In genomic region chr7:116805100-116805544, GRCh38 we compare ENCODE assay signal across 10 cellular contexts. TPM values are rescaled to one million over a fixed set of nuclear protein-coding genes. Genes with fewer than 3 reads are reported as not detected.
DNase-seq lines count a peak whose midpoint lies in the region; ATAC-seq and TF ChIP-seq lines count a peak whose summit lies in the region.
"Had no signal": no experiment of that assay in that cellular context is flagged by ENCODE, and none has a peak within 500 bp of the region (broad histone marks: within the 10 kb centered on the region; RNA-seq: fewer than 3 reads in every experiment).

No MANE protein-coding gene starts in this region.

- H3K4me2 ChIP-seq in GM23338, result no peak overlapping the region

- H3K36me3 ChIP-seq in GM23338 (ENCODE audit: insufficient read depth) (no peaks in the 10 kb centered on the region), gastrocnemius medialis (no peaks in the 10 kb centered on the region)
- H3K36me3 ChIP-seq in effector memory CD4-positive, alpha-beta T cell (ENCODE audit: control insufficient read depth, insufficient read depth, low read length), result no peaks in the 10 kb centered on the region

- H3K27ac Mint-ChIP-seq in GM23338, result no peak overlapping the region
- H3K27ac Mint-ChIP-seq in activated T-helper 17 cell treated with anti-CD3 and anti-CD28 coated beads, Interleukin-2, amount 50 U/mL, for 72 hours, result no peak overlapping the region

- DNase-seq in GM23338 (ENCODE audit: low spot score) (no peak), NCI-H82 treated with DMSO at 0.1 percent for 48 hours (lab: John Stamatoyannopoulos, UW; ENCODE audit: unreplicated experiment) (peak; percentile 54), fibroblast of villous mesenchyme (ENCODE audit: low read depth) (peak; percentile 82), gastrocnemius medialis (peak; percentile 84 to 85), coronary artery (ENCODE audit: low spot score) (no peak), NCI-H345 treated with DMSO at 0.1 percent for 48 hours (lab: John Stamatoyannopoulos, UW; ENCODE audit: unreplicated experiment) (no peak)
- no peak for DNase-seq in effector memory CD4-positive, alpha-beta T cell
- DNase-seq: effector CD4-positive, alpha-beta T cell; NCI-H774 had no signal

- peaks cover 29% of the 10 kb centered on the region for H3K4me1 Mint-ChIP-seq in GM23338
- H3K4me1 Mint-ChIP-seq in activated T-helper 17 cell treated with anti-CD3 and anti-CD28 coated beads, Interleukin-2, amount 50 U/mL, for 72 hours, result peaks cover 14% of the 10 kb centered on the region

- intact Hi-C loops in gastrocnemius medialis (cut with DNase I; ENCODE audit: low total_unique reads), result loop anchor here (1.0 to 5.0 kb wide), 5 partner anchors 73 to 633 kb away; partner anchors contain the start of gene CAV1

- no peaks in the 10 kb centered on the region for H3K9me3 ChIP-seq in gastrocnemius medialis
- no peaks in the 10 kb centered on the region for H3K9me3 ChIP-seq in effector memory CD4-positive, alpha-beta T cell (ENCODE audit: control insufficient read depth, low read length)

- in situ Hi-C loops in gastrocnemius medialis (cut with MboI; ENCODE audit: low sequenced_read_pairs in 4 of 4), result loop anchor here in 3 of 4 donors (5.0 to 25.0 kb wide), 4 partner anchors 133 to 643 kb away; partner anchors contain the start of gene MET (in 1 of the 3)

- H3K9me3 Mint-ChIP-seq in GM23338, result no peaks in the 10 kb centered on the region
- no peaks in the 10 kb centered on the region for H3K9me3 Mint-ChIP-seq in activated T-helper 17 cell treated with anti-CD3 and anti-CD28 coated beads, Interleukin-2, amount 50 U/mL, for 72 hours

- no peaks in the 10 kb centered on the region for H3F3A ChIP-seq in GM23338 (replicated peaks; ENCODE audit: low read depth)

- no peaks in the 10 kb centered on the region for H3K79me2 ChIP-seq in GM23338 (replicated peaks; ENCODE audit: insufficient read depth)

- H3K4me1 ChIP-seq in GM23338 (ENCODE audit: insufficient read depth) (peaks cover 9% of the 10 kb centered on the region; the same call in 1 of the 2 replicates), gastrocnemius medialis (peaks cover 45 to 52% of the 10 kb centered on the region in 2 donors)
- H3K4me1 ChIP-seq in effector memory CD4-positive, alpha-beta T cell (ENCODE audit: control insufficient read depth, insufficient read depth, low read length, poor library complexity, severe bottlenecking), result no peaks in the 10 kb centered on the region

- no peaks in the 10 kb centered on the region for H3K9me2 ChIP-seq in GM23338 (ENCODE audit: insufficient read depth)

- H2AFZ ChIP-seq in GM23338, result peak overlapping the region; percentile 30; the same call in 1 of the 2 replicates

- H3K4me3 Mint-ChIP-seq in GM23338, result no peak overlapping the region
- no peak overlapping the region for H3K4me3 Mint-ChIP-seq in activated T-helper 17 cell treated with anti-CD3 and anti-CD28 coated beads, Interleukin-2, amount 50 U/mL, for 72 hours

- H3K4me3 ChIP-seq in GM23338 (no peak overlapping the region), fibroblast of villous mesenchyme (ENCODE audit: low read depth, low read length) (no peak overlapping the region), gastrocnemius medialis (peak overlapping the region in 1 of 4 donors; percentile 11), coronary artery (no peak overlapping the region)
- no peak overlapping the region for H3K4me3 ChIP-seq in effector memory CD4-positive, alpha-beta T cell (ENCODE audit: insufficient read depth, low read depth, low read length, poor library complexity, severe bottlenecking)

- H4K20me1 ChIP-seq in GM23338 (replicated peaks; ENCODE audit: insufficient read depth), result no peaks in the 10 kb centered on the region

- TF ChIP-seq POLR2A in gastrocnemius medialis (IDR thresholded peaks at IDR 0.05), result peak; percentile 15 to 59

- TF ChIP-seq CTCF in GM23338 (conservative IDR thresholded peaks at IDR 0.05; ENCODE audit: low read depth in 2 of 2), result no peak
- TF ChIP-seq CTCF in fibroblast of villous mesenchyme (IDR thresholded peaks at IDR 0.05; ENCODE audit: insufficient read depth, low read depth, low read length), result no peak
- no peak for TF ChIP-seq CTCF in gastrocnemius medialis (IDR thresholded peaks at IDR 0.05 in 4 of 5, conservative IDR thresholded peaks at IDR 0.05 in 1 of 5)
- no peak for TF ChIP-seq CTCF in coronary artery (IDR thresholded peaks at IDR 0.05)

- ATAC-seq in GM23338 (no peak), gastrocnemius medialis (peak; percentile 81 to 90)
- ATAC-seq in activated T-helper 17 cell treated with anti-CD3 and anti-CD28 coated beads, Interleukin-2, amount 50 U/mL, for 72 hours (replicated peaks), result no peak

- no peaks in the 10 kb centered on the region for H3K27me3 Mint-ChIP-seq in GM23338 (ENCODE audit: insufficient read depth, low read depth, poor library complexity)
- H3K27me3 Mint-ChIP-seq in activated T-helper 17 cell treated with anti-CD3 and anti-CD28 coated beads, Interleukin-2, amount 50 U/mL, for 72 hours, result peaks cover 28% of the 10 kb centered on the region

- H3K27me3 ChIP-seq in GM23338 (ENCODE audit: insufficient read depth), result no peaks in the 10 kb centered on the region
- no peaks in the 10 kb centered on the region for H3K27me3 ChIP-seq in gastrocnemius medialis
- no peaks in the 10 kb centered on the region for H3K27me3 ChIP-seq in effector memory CD4-positive, alpha-beta T cell (replicated peaks; ENCODE audit: control insufficient read depth, insufficient read depth, low read length, poor library complexity, severe bottlenecking)

- H3K36me3 Mint-ChIP-seq in GM23338 (ENCODE audit: low read depth), result no peaks in the 10 kb centered on the region
- H3K36me3 Mint-ChIP-seq in activated T-helper 17 cell treated with anti-CD3 and anti-CD28 coated beads, Interleukin-2, amount 50 U/mL, for 72 hours (ENCODE audit: low read depth), result no peaks in the 10 kb centered on the region

- H3K27ac ChIP-seq in GM23338 (ENCODE audit: low read depth) (no peak overlapping the region), gastrocnemius medialis (peak overlapping the region; percentile 81 to 93 (median 88)), coronary artery (no peak overlapping the region)
- no peak overlapping the region for H3K27ac ChIP-seq in effector memory CD4-positive, alpha-beta T cell (ENCODE audit: insufficient read depth, low read length, poor library complexity, severe bottlenecking)

TF ChIP-seq in GM23338, 12 proteins besides CTCF, POLR2A, EP300 and RAD21:
- TF ChIP-seq EZH2phosphoT487 (IDR thresholded peaks at IDR 0.05; ENCODE audit: unreplicated experiment) (no peak), ZNF331 (CRISPR knock-in tag; IDR thresholded peaks at IDR 0.05; ENCODE audit: low read depth) (no peak), NANOG (IDR thresholded peaks at IDR 0.05; ENCODE audit: borderline replicate concordance) (no peak), ZNF114 (CRISPR knock-in tag; IDR thresholded peaks at IDR 0.05) (no peak), POLR2AphosphoS5 (IDR thresholded peaks at IDR 0.05; ENCODE audit: low read depth) (no peak), JUNB (IDR thresholded peaks at IDR 0.05; ENCODE audit: unreplicated experiment) (no peak), EZH2 (IDR thresholded peaks at IDR 0.05; ENCODE audit: low read depth, unreplicated experiment) (no peak), STAT1 (IDR thresholded peaks at IDR 0.05; ENCODE audit: unreplicated experiment) (no peak)
TF ChIP-seq in GM23338: peak in this region for 0.

RNA-seq across cellular contexts. Expression of gene CAPZA2, which starts 57.3 kb away (rescaled TPM):
- total RNA-seq in GM23338 (2014; rRNA removed; shearing (Covaris generic)), result 106 and 141 TPM in 2 replicates
- 49.1 and 49.9 TPM in 2 replicates for polyA plus RNA-seq in GM23338 (2016; fragmentation: Nextera tagmentation; extraction: Ambion mirVana)
- 140 and 194 TPM in 2 replicates for total RNA-seq in fibroblast of villous mesenchyme
- 100 to 1,000 TPM; 110 to 158 (median 137) TPM for total RNA-seq in gastrocnemius medialis
- 100 to 1,000 TPM; 108 to 181 TPM for total RNA-seq in activated T-helper 17 cell treated with anti-CD3 and anti-CD28 coated beads, Interleukin-2, amount 50 U/mL, for 72 hours

Comparison
In these comparisons a context has a peak if more than half of its experiments do, and no peak if none do; other contexts are left out.
1. ATAC-seq: peak in gastrocnemius medialis (2 of 2); none in GM23338 (single experiment) and activated T-helper 17 cell treated with anti-CD3 and anti-CD28 coated beads, Interleukin-2, amount 50 U/mL, for 72 hours (single experiment).
2. DNase-seq: peak in NCI-H82 treated with DMSO at 0.1 percent for 48 hours (single experiment), fibroblast of villous mesenchyme (single experiment) and gastrocnemius medialis (2 of 2); none in GM23338 (single experiment), coronary artery (single experiment), effector memory CD4-positive, alpha-beta T cell (0 of 3) and NCI-H345 treated with DMSO at 0.1 percent for 48 hours (single experiment).
3. H3K27ac ChIP-seq: peak in gastrocnemius medialis (4 of 4); none in GM23338 (single experiment), coronary artery (0 of 2) and effector memory CD4-positive, alpha-beta T cell (single experiment).